1 cellular context compared by ENCODE assay signal in the genomic region with DNA sequence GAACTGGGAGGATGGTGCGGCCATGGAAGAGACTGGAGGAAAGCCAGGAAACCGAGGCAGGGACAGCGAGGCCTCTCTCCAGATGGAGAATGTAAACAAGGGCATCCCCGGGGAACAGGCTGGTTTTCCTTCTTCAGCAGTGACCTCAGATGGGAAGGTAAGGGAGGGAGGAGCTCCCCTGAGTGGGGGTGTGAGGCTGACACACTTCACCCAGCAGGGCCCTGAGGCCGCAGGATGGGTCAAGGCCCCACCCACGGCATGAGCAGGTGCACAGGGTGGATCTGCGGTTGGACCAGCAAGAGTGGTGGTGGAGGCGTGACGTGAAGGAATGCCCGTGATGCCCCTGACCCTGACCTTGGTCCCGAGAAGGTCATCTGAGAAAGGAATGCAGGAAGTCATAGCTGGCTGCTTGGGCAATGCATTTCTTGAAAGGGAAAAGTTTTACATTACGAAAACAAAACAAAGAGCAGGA.
TF ChIP-seq lines count a peak whose summit lies in the region.

No MANE protein-coding gene starts in this region.

TF ChIP-seq in HepG2, 621 proteins besides CTCF, POLR2A, EP300 and RAD21 (continued from another document):
- TF ChIP-seq CEBPB (IDR thresholded peaks at IDR 0.05; ENCODE audit: borderline replicate concordance, low read depth, low read length), result 0 out of 2 replicates have a peak, but pooled peaks have one; percentile 6
- TF ChIP-seq, protein P1, sequence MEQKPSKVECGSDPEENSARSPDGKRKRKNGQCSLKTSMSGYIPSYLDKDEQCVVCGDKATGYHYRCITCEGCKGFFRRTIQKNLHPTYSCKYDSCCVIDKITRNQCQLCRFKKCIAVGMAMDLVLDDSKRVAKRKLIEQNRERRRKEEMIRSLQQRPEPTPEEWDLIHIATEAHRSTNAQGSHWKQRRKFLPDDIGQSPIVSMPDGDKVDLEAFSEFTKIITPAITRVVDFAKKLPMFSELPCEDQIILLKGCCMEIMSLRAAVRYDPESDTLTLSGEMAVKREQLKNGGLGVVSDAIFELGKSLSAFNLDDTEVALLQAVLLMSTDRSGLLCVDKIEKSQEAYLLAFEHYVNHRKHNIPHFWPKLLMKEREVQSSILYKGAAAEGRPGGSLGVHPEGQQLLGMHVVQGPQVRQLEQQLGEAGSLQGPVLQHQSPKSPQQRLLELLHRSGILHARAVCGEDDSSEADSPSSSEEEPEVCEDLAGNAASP (CRISPR knock-in tag; IDR thresholded peaks at IDR 0.05; ENCODE audit: borderline replicate concordance), result no peak
- TF ChIP-seq SRY (CRISPR knock-in tag; IDR thresholded peaks at IDR 0.05), result no peak
- TF ChIP-seq, protein P2, sequence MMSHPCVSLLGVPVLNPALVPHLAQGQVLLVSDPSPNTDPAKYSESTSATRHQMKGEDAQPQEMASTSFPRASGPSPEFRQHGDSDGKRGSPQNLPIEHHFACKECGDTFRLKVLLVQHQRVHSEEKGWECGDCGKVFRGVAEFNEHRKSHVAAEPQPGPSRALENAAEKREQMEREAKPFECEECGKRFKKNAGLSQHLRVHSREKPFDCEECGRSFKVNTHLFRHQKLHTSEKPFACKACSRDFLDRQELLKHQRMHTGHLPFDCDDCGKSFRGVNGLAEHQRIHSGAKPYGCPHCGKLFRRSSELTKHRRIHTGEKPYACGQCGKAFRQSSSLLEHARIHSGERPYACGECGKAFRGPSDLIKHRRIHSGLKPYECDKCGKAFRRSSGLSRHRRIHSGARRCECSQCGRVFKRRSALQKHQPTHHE (CRISPR knock-in tag; IDR thresholded peaks at IDR 0.05; ENCODE audit: borderline replicate concordance), result no peak
- TF ChIP-seq, protein P3, sequence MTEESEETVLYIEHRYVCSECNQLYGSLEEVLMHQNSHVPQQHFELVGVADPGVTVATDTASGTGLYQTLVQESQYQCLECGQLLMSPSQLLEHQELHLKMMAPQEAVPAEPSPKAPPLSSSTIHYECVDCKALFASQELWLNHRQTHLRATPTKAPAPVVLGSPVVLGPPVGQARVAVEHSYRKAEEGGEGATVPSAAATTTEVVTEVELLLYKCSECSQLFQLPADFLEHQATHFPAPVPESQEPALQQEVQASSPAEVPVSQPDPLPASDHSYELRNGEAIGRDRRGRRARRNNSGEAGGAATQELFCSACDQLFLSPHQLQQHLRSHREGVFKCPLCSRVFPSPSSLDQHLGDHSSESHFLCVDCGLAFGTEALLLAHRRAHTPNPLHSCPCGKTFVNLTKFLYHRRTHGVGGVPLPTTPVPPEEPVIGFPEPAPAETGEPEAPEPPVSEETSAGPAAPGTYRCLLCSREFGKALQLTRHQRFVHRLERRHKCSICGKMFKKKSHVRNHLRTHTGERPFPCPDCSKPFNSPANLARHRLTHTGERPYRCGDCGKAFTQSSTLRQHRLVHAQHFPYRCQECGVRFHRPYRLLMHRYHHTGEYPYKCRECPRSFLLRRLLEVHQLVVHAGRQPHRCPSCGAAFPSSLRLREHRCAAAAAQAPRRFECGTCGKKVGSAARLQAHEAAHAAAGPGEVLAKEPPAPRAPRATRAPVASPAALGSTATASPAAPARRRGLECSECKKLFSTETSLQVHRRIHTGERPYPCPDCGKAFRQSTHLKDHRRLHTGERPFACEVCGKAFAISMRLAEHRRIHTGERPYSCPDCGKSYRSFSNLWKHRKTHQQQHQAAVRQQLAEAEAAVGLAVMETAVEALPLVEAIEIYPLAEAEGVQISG (CRISPR knock-in tag; IDR thresholded peaks at IDR 0.05), result no peak
- TF ChIP-seq, protein P4, sequence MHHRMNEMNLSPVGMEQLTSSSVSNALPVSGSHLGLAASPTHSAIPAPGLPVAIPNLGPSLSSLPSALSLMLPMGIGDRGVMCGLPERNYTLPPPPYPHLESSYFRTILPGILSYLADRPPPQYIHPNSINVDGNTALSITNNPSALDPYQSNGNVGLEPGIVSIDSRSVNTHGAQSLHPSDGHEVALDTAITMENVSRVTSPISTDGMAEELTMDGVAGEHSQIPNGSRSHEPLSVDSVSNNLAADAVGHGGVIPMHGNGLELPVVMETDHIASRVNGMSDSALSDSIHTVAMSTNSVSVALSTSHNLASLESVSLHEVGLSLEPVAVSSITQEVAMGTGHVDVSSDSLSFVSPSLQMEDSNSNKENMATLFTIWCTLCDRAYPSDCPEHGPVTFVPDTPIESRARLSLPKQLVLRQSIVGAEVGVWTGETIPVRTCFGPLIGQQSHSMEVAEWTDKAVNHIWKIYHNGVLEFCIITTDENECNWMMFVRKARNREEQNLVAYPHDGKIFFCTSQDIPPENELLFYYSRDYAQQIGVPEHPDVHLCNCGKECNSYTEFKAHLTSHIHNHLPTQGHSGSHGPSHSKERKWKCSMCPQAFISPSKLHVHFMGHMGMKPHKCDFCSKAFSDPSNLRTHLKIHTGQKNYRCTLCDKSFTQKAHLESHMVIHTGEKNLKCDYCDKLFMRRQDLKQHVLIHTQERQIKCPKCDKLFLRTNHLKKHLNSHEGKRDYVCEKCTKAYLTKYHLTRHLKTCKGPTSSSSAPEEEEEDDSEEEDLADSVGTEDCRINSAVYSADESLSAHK (CRISPR knock-in tag; IDR thresholded peaks at IDR 0.05; ENCODE audit: borderline replicate concordance), result no peak
- no peak for TF ChIP-seq NFE2L1 (CRISPR knock-in tag; IDR thresholded peaks at IDR 0.05; ENCODE audit: borderline replicate concordance)
- TF ChIP-seq, protein P5, sequence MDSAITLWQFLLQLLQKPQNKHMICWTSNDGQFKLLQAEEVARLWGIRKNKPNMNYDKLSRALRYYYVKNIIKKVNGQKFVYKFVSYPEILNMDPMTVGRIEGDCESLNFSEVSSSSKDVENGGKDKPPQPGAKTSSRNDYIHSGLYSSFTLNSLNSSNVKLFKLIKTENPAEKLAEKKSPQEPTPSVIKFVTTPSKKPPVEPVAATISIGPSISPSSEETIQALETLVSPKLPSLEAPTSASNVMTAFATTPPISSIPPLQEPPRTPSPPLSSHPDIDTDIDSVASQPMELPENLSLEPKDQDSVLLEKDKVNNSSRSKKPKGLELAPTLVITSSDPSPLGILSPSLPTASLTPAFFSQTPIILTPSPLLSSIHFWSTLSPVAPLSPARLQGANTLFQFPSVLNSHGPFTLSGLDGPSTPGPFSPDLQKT (CRISPR knock-in tag; IDR thresholded peaks at IDR 0.05; ENCODE audit: borderline replicate concordance), result no peak
- TF ChIP-seq NR2F6 (IDR thresholded peaks at IDR 0.05), result peak; percentile 18; the same call in 1 of the 2 replicates
- peak; percentile 65 for TF ChIP-seq NR2F6 (CRISPR knock-in tag; IDR thresholded peaks at IDR 0.05)
